In the genomic region with DNA sequence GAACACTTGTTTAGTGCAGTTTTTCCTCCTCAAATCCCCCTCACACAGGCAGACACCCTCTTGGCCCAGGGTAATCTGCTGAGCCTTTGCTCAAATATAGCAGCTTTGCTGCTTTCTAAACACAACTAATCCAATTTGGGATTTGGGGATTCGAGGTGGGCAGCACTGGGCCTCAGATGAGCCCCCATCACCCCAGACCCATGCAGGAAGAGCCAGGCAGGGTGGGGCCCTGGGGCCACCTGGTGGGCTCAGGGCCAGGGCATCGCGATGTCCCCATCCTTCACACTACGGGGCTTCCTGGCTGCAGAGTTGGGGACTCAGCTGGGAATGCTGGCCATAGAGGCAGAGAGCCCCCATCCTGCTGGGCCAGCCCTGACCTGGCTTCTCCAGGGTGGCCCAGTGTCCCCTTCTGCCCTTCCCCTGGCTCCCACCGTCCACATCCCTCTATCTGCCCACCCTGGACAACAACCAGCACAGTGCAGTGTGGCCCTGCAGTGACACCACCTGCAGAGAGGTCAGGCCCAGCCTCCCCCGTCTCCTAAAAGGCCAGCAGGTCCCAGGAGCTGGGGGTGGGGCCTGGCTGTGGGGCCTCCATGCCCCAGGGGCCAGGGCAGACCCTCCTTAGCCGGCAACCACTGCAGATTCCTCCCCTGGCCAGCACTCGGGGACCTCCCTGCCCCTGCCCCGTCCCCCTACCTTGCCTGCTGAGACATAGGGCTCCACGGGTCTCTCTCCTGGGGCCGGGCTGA, we compare ENCODE assay signal across 9 cellular contexts. TPM values are rescaled to one million over a fixed set of nuclear protein-coding genes. Genes with fewer than 3 reads are reported as not detected.
DNase-seq lines count a peak whose midpoint lies in the region; ATAC-seq, FAIRE-seq and TF ChIP-seq lines count a peak whose summit lies in the region.
"Had no signal": no experiment of that assay in that cellular context is flagged by ENCODE, and none has a peak within 500 bp of the region (broad histone marks: within the 10 kb centered on the region; RNA-seq: fewer than 3 reads in every experiment).

No MANE protein-coding gene starts in this region.

- BruUV-seq in HCT116 (replicated peaks; lab: Mats Ljungman, UMichigan), result no TSS peak

- POLR2A ChIA-PET in A549 (lab: Yijun Ruan, JAX) (no interaction called here), HCT116 (lab: Charles Lee) (no interaction called here)
- POLR2A ChIA-PET in activated naive CD8-positive, alpha-beta T cell treated with anti-CD3 and anti-CD28 coated beads, Interleukin-2, amount 10 ng/mL, durations not matched to agents 7 days and 5 days (lab: Charles Lee), result interaction anchor here (0.6 to 1.0 kb wide), 2 partner anchors 32 to 1438 kb away, joined by 3 read pairs; no protein-coding TSS in a partner anchor

- FAIRE-seq in A549 (lab: Jason Lieb, UNC), result no peak

- TF ChIP-seq RAD21 in A549 (conservative IDR thresholded peaks at IDR 0.05 in 1 of 2, IDR thresholded peaks at IDR 0.05 in 1 of 2) (no peak), HCT116 (IDR thresholded peaks at IDR 0.05; ENCODE audit: low read depth) (no peak)

- H3K9me2 ChIP-seq in HCT116 (ENCODE audit: insufficient read depth), result no peaks in the 10 kb centered on the region

- H3K4me2 ChIP-seq in A549 (peak overlapping the region; percentile 92), HCT116 (ENCODE audit: low read length) (peak overlapping the region; percentile 90)

- no peak overlapping the region for H2AFZ ChIP-seq in HCT116 (ENCODE audit: low read depth, low read length, poor library complexity, severe bottlenecking)

- DNase-seq in A549 (ENCODE audit: low read depth in 1 of 2, low spot score in 1 of 2) (no peak), HCT116 (ENCODE audit: low read depth, low spot score) (no peak), lower lobe of right lung (no peak), NCI-H146 (lab: John Stamatoyannopoulos, UW) (no peak), gastrocnemius medialis (no peak), T-helper 9 cell (no peak)
- DNase-seq in activated naive CD8-positive, alpha-beta T cell treated with anti-CD3 and anti-CD28 coated beads, Interleukin-2, amount 10 ng/mL, durations not matched to agents 7 days and 5 days, result no peak

- peak overlapping the region; percentile 81 for H3K9ac ChIP-seq in HCT116 (ENCODE audit: low read length)

- in situ Hi-C loops in gastrocnemius medialis (cut with MboI; ENCODE audit: low sequenced_read_pairs in 4 of 4), result no loop called here

- H3K4me1 ChIP-seq in A549 (peaks cover 27% of the 10 kb centered on the region), HCT116 (ENCODE audit: control insufficient read depth in 1 of 2, insufficient read depth in 2 of 2, low read length in 2 of 2) (peaks cover 46 to 86% of the 10 kb centered on the region in 2 experiments), lower lobe of right lung (peaks cover 61% of the 10 kb centered on the region), gastrocnemius medialis (peaks cover 0 to 11% of the 10 kb centered on the region in 2 donors)

- peak overlapping the region; percentile 64 for H3K4me3 ChIP-seq in A549
- H3K4me3 ChIP-seq in HCT116 (replicated peaks in 1 of 2; ENCODE audit: low read depth in 1 of 2, low read length in 2 of 2), result peak overlapping the region; percentile 90 to 94
- H3K4me3 ChIP-seq in lower lobe of right lung, result peak overlapping the region; percentile 74
- peak overlapping the region in 2 of 4 donors; percentile 56 to 62 for H3K4me3 ChIP-seq in gastrocnemius medialis

- H3K36me3 ChIP-seq in HCT116 (ENCODE audit: control insufficient read depth in 1 of 2, insufficient read depth in 2 of 2, low read length in 2 of 2) (no peaks in the 10 kb centered on the region), lower lobe of right lung (no peaks in the 10 kb centered on the region), gastrocnemius medialis (no peaks in the 10 kb centered on the region)

- ATAC-seq in A549 (no peak), HCT116 (no peak), lower lobe of right lung (no peak), HG02885 (IDR thresholded peaks at IDR 0.05; ENCODE audit: poor library complexity, unreplicated experiment) (no peak), gastrocnemius medialis (no peak)
- no peak for ATAC-seq in activated naive CD8-positive, alpha-beta T cell treated with anti-CD3 and anti-CD28 coated beads, Interleukin-2, amount 10 ng/mL, durations not matched to agents 7 days and 5 days (ENCODE audit: low read depth)

- no peaks in the 10 kb centered on the region for H3K9me3 Mint-ChIP-seq in activated naive CD8-positive, alpha-beta T cell treated with anti-CD3 and anti-CD28 coated beads, Interleukin-2, amount 10 ng/mL, durations not matched to agents 7 days and 5 days

- H3K9me3 ChIP-seq in A549 (no peaks in the 10 kb centered on the region), HCT116 (ENCODE audit: control insufficient read depth in 1 of 2, insufficient read depth in 1 of 2, low read depth in 1 of 2, low read length in 2 of 2) (no peaks in the 10 kb centered on the region), lower lobe of right lung (no peaks in the 10 kb centered on the region), gastrocnemius medialis (no peaks in the 10 kb centered on the region)

- RAD21 ChIA-PET in HCT116 (lab: Charles Lee; ENCODE audit: low non-redundant PET in 1 of 2, low total read pairs in 2 of 2, uncharacterized antibody in 2 of 2, unreplicated experiment in 2 of 2), result no interaction called here

- peaks cover 15% of the 10 kb centered on the region for H3K4me1 Mint-ChIP-seq in activated naive CD8-positive, alpha-beta T cell treated with anti-CD3 and anti-CD28 coated beads, Interleukin-2, amount 10 ng/mL, durations not matched to agents 7 days and 5 days

- H3K27ac Mint-ChIP-seq in activated naive CD8-positive, alpha-beta T cell treated with anti-CD3 and anti-CD28 coated beads, Interleukin-2, amount 10 ng/mL, durations not matched to agents 7 days and 5 days, result peak overlapping the region; percentile 96

- H3K27ac ChIP-seq in A549 (peak overlapping the region; percentile 84 to 95), HCT116 (ENCODE audit: low read depth, low read length) (peak overlapping the region; percentile 83), lower lobe of right lung (peak overlapping the region; percentile 91), gastrocnemius medialis (peak overlapping the region in 2 of 4 donors; percentile 73 to 77)

- H3K27me3 ChIP-seq in HCT116 (ENCODE audit: insufficient read depth, low read length), result no peaks in the 10 kb centered on the region
- H3K27me3 ChIP-seq in lower lobe of right lung (ENCODE audit: low read depth), result no peaks in the 10 kb centered on the region
- H3K27me3 ChIP-seq in gastrocnemius medialis, result no peaks in the 10 kb centered on the region

- no peaks in the 10 kb centered on the region for H3K27me3 Mint-ChIP-seq in activated naive CD8-positive, alpha-beta T cell treated with anti-CD3 and anti-CD28 coated beads, Interleukin-2, amount 10 ng/mL, durations not matched to agents 7 days and 5 days

- 17% methylated on average over 1 of the region's 11 CpGs for WGBS in A549 (ENCODE audit: missing lambda C conversion rate)

- no peak for TF ChIP-seq CTCF in A549 (IDR thresholded peaks at IDR 0.05)
- no peak for TF ChIP-seq CTCF in HCT116 (IDR thresholded peaks at IDR 0.05 in 2 of 3, conservative IDR thresholded peaks at IDR 0.05 in 1 of 3; ENCODE audit: borderline replicate concordance in 1 of 3, insufficient read depth in 1 of 3, low read depth in 2 of 3, low read length in 2 of 3)
- no peak for TF ChIP-seq CTCF in lower lobe of right lung (IDR thresholded peaks at IDR 0.05)
- no peak for TF ChIP-seq CTCF in gastrocnemius medialis (IDR thresholded peaks at IDR 0.05 in 4 of 5, conservative IDR thresholded peaks at IDR 0.05 in 1 of 5)

- TF ChIP-seq POLR2A in A549 (IDR thresholded peaks at IDR 0.05; ENCODE audit: low read length) (no peak), HCT116 (IDR thresholded peaks at IDR 0.05; ENCODE audit: borderline replicate concordance, extremely low read depth, insufficient read depth, insufficient read length) (no peak), gastrocnemius medialis (IDR thresholded peaks at IDR 0.05) (no peak)

- no peak for TF ChIP-seq EP300 in A549 (IDR thresholded peaks at IDR 0.05)

- peak overlapping the region; percentile 96 for H3K4me3 Mint-ChIP-seq in activated naive CD8-positive, alpha-beta T cell treated with anti-CD3 and anti-CD28 coated beads, Interleukin-2, amount 10 ng/mL, durations not matched to agents 7 days and 5 days

- CTCF ChIA-PET in A549 (lab: Yijun Ruan, JAX) (interaction anchor here (1.2 kb wide), 1 partner anchor 21 kb away, joined by 3 read pairs; no protein-coding TSS in a partner anchor), HCT116 (lab: Charles Lee) (no interaction called here)

- H3K36me3 Mint-ChIP-seq in activated naive CD8-positive, alpha-beta T cell treated with anti-CD3 and anti-CD28 coated beads, Interleukin-2, amount 10 ng/mL, durations not matched to agents 7 days and 5 days, result no peaks in the 10 kb centered on the region

- no peaks in the 10 kb centered on the region for H4K20me1 ChIP-seq in HCT116 (ENCODE audit: insufficient read depth)

- H3K79me2 ChIP-seq in HCT116 (ENCODE audit: insufficient read depth, low read length), result peaks cover 44% of the 10 kb centered on the region

- intact Hi-C loops in HCT116 (cut with micrococcal nuclease) (no loop called here), lower lobe of right lung (cut with DNase I) (no loop called here), gastrocnemius medialis (cut with DNase I; ENCODE audit: low total_unique reads) (no loop called here)

TF ChIP-seq in A549, 52 proteins besides CTCF, POLR2A, EP300 and RAD21 (continues in another document):
- TF ChIP-seq FOSL2 (IDR thresholded peaks at IDR 0.05) (no peak), FOSL2 (CRISPR knock-in tag; IDR thresholded peaks at IDR 0.05) (no peak), RARB (CRISPR knock-in tag; IDR thresholded peaks at IDR 0.05) (no peak), KDM5A (IDR thresholded peaks at IDR 0.05) (no peak), HDAC2 (IDR thresholded peaks at IDR 0.05) (no peak)

TF ChIP-seq in HCT116, 20 proteins besides CTCF, POLR2A, EP300 and RAD21 (continues in another document):
- TF ChIP-seq, protein P1, sequence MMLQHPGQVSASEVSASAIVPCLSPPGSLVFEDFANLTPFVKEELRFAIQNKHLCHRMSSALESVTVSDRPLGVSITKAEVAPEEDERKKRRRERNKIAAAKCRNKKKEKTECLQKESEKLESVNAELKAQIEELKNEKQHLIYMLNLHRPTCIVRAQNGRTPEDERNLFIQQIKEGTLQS (IDR thresholded peaks at IDR 0.05), result no peak
- TF ChIP-seq ELF1 (IDR thresholded peaks at IDR 0.05; ENCODE audit: borderline replicate concordance, low read depth), result no peak
- TF ChIP-seq ZFX (IDR thresholded peaks at IDR 0.05), result no peak

RNA-seq across cellular contexts. Expression of a gene that starts 56.6 kb away (rescaled TPM):
- polyA plus RNA-seq in A549 (2011; rRNA removed) (not detected in 2 replicates), A549 (2017; fragmentation: RNase III; extraction: RNeasy Plus Mini Kit Qiagen cat#74134 plus additional on column Dnase treatment) (not detected in 3 replicates)
- not detected in 2 replicates for polyA plus RNA-seq in A549 (2012; cell fraction: cytosol; rRNA removed)
- 0.05 TPM in 1 of 2 replicates, not detected in the other for polyA plus RNA-seq in A549 (2012; cell fraction: nucleus; rRNA removed)
- polyA minus RNA-seq in A549 (2011; rRNA and poly(A)+ RNA removed), result not detected in 2 replicates
- total RNA-seq in HCT116 (2021; ENCODE audit: unreplicated experiment) (not detected), lower lobe of right lung (0.77 TPM), gastrocnemius medialis (1 to 10 TPM in 1 of 4 donors, under 1 TPM in 1, not detected in 2; 0.82 to 3.5 TPM)
- polyA plus RNA-seq in HCT116 (2012), result 0.24 and 0.26 TPM in 2 replicates
- total RNA-seq in activated naive CD8-positive, alpha-beta T cell treated with anti-CD3 and anti-CD28 coated beads, Interleukin-2, amount 10 ng/mL, durations not matched to agents 7 days and 5 days, result under 1 TPM in 1 of 2 experiments, not detected in 1; 0.51 TPM
- total RNA-seq: activated CD8-positive, alpha-beta memory T cell treated with anti-CD3 and anti-CD28 coated beads for 36 hours had no signal
